ENCODE assay signal across 15 cellular contexts in the genomic region with DNA sequence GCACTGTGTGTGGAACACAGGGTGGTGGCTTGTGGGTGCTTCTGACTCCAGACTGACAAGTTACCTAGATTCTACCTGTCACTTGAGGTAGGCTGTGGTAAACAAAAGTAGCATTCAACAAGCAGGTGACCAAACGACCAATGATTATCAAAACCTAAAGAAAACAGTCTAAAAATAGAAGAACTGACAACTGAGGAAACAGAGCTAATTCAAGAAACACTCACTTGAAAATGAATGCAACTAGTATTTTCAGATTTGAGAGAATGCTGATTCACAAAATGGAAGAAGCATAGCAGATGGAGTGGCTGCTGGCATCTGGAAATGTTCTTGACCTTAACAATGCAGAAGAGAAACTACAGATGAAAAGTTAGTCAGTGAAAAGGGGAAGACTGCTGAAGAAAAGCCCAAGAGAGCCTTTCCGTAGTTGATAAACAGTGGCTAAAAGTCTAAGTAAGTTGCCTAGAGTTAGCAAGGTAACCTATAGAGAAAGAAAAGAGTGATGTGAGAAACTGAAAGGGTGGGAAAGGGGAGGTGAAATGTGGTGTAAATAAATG.
DNase-seq lines count a peak whose midpoint lies in the region; ATAC-seq and TF ChIP-seq lines count a peak whose summit lies in the region.
"Had no signal": no experiment of that assay in that cellular context is flagged by ENCODE, and none has a peak within 500 bp of the region (broad histone marks: within the 10 kb centered on the region; RNA-seq: fewer than 3 reads in every experiment).

No MANE protein-coding gene starts in this region.

- no peaks in the 10 kb centered on the region for H3K79me2 ChIP-seq in MM.1S (ENCODE audit: low read length)

- H3K4me3 ChIP-seq in GM12864 (ENCODE audit: low read depth, low read length) (no peak overlapping the region), MM.1S (ENCODE audit: low read length) (peak overlapping the region; percentile 23), mesenchymal stem cell (ENCODE audit: insufficient read depth in 1 of 2, low read depth in 1 of 2, low read length in 2 of 2) (no peak overlapping the region)
- H3K4me3 ChIP-seq: MG63, sigmoid colon, testis had no signal

- H4K8ac ChIP-seq in mesenchymal stem cell (ENCODE audit: low read length) = no peak overlapping the region

- H4K91ac ChIP-seq in mesenchymal stem cell (ENCODE audit: low read length) = no peak overlapping the region

- H3K36me3 ChIP-seq in MM.1S (replicated peaks; ENCODE audit: insufficient read depth, low read length) (no peaks in the 10 kb centered on the region), mesenchymal stem cell (ENCODE audit: control insufficient read depth in 1 of 2, insufficient read depth in 2 of 2, low read depth in 1 of 2, low read length in 2 of 2) (no peaks in the 10 kb centered on the region)
- H3K36me3 ChIP-seq: MG63, sigmoid colon had no signal

- no peak overlapping the region for H2BK12ac ChIP-seq in mesenchymal stem cell (ENCODE audit: low read length in 2 of 2)

- H3K18ac ChIP-seq in mesenchymal stem cell (ENCODE audit: low read depth in 1 of 2, low read length in 2 of 2) = no peak overlapping the region

- H3K23ac ChIP-seq in mesenchymal stem cell (ENCODE audit: low read length in 2 of 2) = no peak overlapping the region

- H3K4me2 ChIP-seq in MM.1S (ENCODE audit: low read depth, low read length) (peak overlapping the region; percentile 67), mesenchymal stem cell (ENCODE audit: low read length, poor library complexity, severe bottlenecking) (no peak overlapping the region)

- DNase-seq in GM12864 (ENCODE audit: low read depth) (peak; percentile 51), MM.1S (peak; percentile 83), mesenchymal stem cell (no peak), NCI-H82 (lab: John Stamatoyannopoulos, UW) (no peak), NCI-H524 (lab: John Stamatoyannopoulos, UW) (no peak)
- DNase-seq: activated CD4-positive, alpha-beta T cell treated with anti-CD3 and anti-CD28 coated beads, Interleukin-2, amount 50 U/mL, for 1 hour; DMS79; MG63; natural killer cell; NCI-H526 treated with DMSO at 0.1 percent for 48 hours; sigmoid colon; testis had no signal

- H2AFZ ChIP-seq in MM.1S (ENCODE audit: low read length) = 0 out of 2 replicates have a peak overlapping the region, but pooled peaks have one; percentile 3
- no peak overlapping the region for H2AFZ ChIP-seq in mesenchymal stem cell (ENCODE audit: low read depth, low read length)

- H3F3A ChIP-seq in MM.1S (ENCODE audit: insufficient read depth, low read length) = peaks cover 31% of the 10 kb centered on the region

- H2BK15ac ChIP-seq in mesenchymal stem cell (ENCODE audit: low read depth, poor library complexity, severe bottlenecking) = no peak overlapping the region

- TF ChIP-seq CTCF in GM12864 (IDR thresholded peaks at IDR 0.05; ENCODE audit: low read depth, low read length, missing control alignments) (no peak), MM.1S (IDR thresholded peaks at IDR 0.05; ENCODE audit: low read length) (no peak)

- 94% methylated on average over 1 of the region's 2 CpGs for WGBS in mesenchymal stem cell

- H3K27me3 ChIP-seq in MM.1S (replicated peaks; ENCODE audit: insufficient read depth, low read length) = no peaks in the 10 kb centered on the region
- no peaks in the 10 kb centered on the region for H3K27me3 ChIP-seq in mesenchymal stem cell (ENCODE audit: control insufficient read depth in 1 of 2, insufficient read depth in 1 of 2, low read length in 2 of 2)
- H3K27me3 ChIP-seq: sigmoid colon, testis had no signal

- H3K4me1 ChIP-seq in MM.1S (ENCODE audit: low read length) (peaks cover 50% of the 10 kb centered on the region), mesenchymal stem cell (ENCODE audit: control insufficient read depth, insufficient read depth, low read depth, low read length) (no peaks in the 10 kb centered on the region)

- H3K27ac ChIP-seq in MM.1S (ENCODE audit: low read length) = peak overlapping the region; percentile 83
- no peak overlapping the region for H3K27ac ChIP-seq in mesenchymal stem cell (ENCODE audit: low read length, poor library complexity, severe bottlenecking)
- H3K27ac ChIP-seq: sigmoid colon, testis had no signal

- no peaks in the 10 kb centered on the region for H3K79me1 ChIP-seq in mesenchymal stem cell (replicated peaks; ENCODE audit: low read length, poor library complexity, severe bottlenecking)

- H3K9ac ChIP-seq in MM.1S (ENCODE audit: low read length) (peak overlapping the region; percentile 44; the same call in 1 of the 2 replicates), mesenchymal stem cell (ENCODE audit: low read length) (no peak overlapping the region)

- H4K20me1 ChIP-seq in MM.1S (ENCODE audit: insufficient read depth, low read length) = no peaks in the 10 kb centered on the region

- H3K9me2 ChIP-seq in MM.1S (replicated peaks; ENCODE audit: insufficient read depth, low read length) = no peaks in the 10 kb centered on the region

- H3K14ac ChIP-seq in mesenchymal stem cell (ENCODE audit: low read length in 2 of 2) = no peak overlapping the region

- no peak overlapping the region for H2BK5ac ChIP-seq in mesenchymal stem cell (ENCODE audit: low read depth, low read length, poor library complexity, severe bottlenecking)

- ATAC-seq in GM19455 (IDR thresholded peaks at IDR 0.05; ENCODE audit: unreplicated experiment) (peak; percentile 69), HG02938 (IDR thresholded peaks at IDR 0.05; ENCODE audit: unreplicated experiment) (peak; percentile 72), GM18520 (IDR thresholded peaks at IDR 0.05; ENCODE audit: unreplicated experiment) (no peak)
- ATAC-seq: natural killer cell had no signal

- H2BK120ac ChIP-seq in mesenchymal stem cell (ENCODE audit: low read depth, low read length) = no peak overlapping the region

- no peak overlapping the region for H3K4ac ChIP-seq in mesenchymal stem cell (ENCODE audit: low read depth in 1 of 2, low read length in 2 of 2)

- H2AK5ac ChIP-seq in mesenchymal stem cell (ENCODE audit: low read length, severe bottlenecking) = no peak overlapping the region

- H3K9me3 ChIP-seq in MM.1S (replicated peaks; ENCODE audit: insufficient read depth, low read length) (no peaks in the 10 kb centered on the region), mesenchymal stem cell (ENCODE audit: control insufficient read depth, low read length) (peaks cover 26% of the 10 kb centered on the region)
- H3K9me3 ChIP-seq: MG63, testis had no signal

Comparison
In these comparisons a context has a peak if more than half of its experiments do, and no peak if none do; other contexts are left out.
1. DNase-seq: peak in GM12864 (single experiment) and MM.1S (single experiment); none in mesenchymal stem cell (single experiment), NCI-H82 (single experiment) and NCI-H524 (0 of 2).